8 cellular contexts compared by ENCODE assay signal in the genomic region with DNA sequence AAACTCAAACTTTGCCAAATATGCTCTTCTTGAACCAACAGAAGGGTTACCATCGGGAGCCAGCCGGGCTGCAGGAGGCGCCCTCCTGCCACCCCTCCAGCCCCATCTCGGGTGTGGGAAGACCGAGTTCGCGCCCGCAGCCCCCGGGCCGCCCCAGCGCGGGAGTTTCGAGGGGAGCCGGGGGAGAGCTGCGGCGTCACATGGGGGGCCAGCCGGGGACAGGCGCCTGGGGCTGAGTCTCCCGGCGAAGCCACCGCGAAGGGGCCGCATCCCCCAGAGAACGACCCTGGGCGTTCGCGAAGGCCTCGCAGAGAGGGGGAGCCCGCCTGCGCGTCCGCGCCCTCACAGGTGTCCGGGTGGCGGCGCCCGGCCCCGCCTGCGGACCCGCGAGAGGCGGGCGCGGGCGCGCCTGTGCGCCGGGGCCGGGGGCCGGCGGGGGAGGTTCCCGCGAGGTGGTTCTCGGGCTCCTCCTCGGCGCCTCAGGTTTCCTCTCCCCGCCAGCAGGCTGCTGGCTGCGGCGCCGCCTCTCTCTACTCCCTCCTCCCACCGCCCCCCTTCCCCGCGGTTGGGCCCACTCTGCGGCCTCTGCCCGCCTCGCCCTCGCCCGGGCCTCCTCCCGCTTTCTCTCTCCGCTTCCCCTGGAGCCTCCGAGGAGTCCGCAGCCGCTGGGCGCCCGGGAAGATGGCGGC. TPM values are rescaled to one million over a fixed set of nuclear protein-coding genes. Genes with fewer than 3 reads are reported as not detected.
A peak's percentile ranks its signal among the peaks of the same experiment; 100 is the strongest.
DNase-seq lines count a peak whose midpoint lies in the region; ATAC-seq and TF ChIP-seq lines count a peak whose summit lies in the region.

A gene with protein sequence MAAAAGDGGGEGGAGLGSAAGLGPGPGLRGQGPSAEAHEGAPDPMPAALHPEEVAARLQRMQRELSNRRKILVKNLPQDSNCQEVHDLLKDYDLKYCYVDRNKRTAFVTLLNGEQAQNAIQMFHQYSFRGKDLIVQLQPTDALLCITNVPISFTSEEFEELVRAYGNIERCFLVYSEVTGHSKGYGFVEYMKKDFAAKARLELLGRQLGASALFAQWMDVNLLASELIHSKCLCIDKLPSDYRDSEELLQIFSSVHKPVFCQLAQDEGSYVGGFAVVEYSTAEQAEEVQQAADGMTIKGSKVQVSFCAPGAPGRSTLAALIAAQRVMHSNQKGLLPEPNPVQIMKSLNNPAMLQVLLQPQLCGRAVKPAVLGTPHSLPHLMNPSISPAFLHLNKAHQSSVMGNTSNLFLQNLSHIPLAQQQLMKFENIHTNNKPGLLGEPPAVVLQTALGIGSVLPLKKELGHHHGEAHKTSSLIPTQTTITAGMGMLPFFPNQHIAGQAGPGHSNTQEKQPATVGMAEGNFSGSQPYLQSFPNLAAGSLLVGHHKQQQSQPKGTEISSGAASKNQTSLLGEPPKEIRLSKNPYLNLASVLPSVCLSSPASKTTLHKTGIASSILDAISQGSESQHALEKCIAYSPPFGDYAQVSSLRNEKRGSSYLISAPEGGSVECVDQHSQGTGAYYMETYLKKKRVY (plus strand): TSS at position 584 of the 689 bp plus-strand sequence. CDS start 98 bp downstream, at position 682.

- no peaks in the 10 kb centered on the region for H3K9me3 Mint-ChIP-seq in activated naive CD4-positive, alpha-beta T cell treated with anti-CD3 and anti-CD28 coated beads, Interleukin-2, amount 10 ng/mL, durations not matched to agents 7 days and 5 days

- H3K27me3 Mint-ChIP-seq in activated naive CD4-positive, alpha-beta T cell treated with anti-CD3 and anti-CD28 coated beads, Interleukin-2, amount 10 ng/mL, durations not matched to agents 7 days and 5 days, result peaks cover 24% of the 10 kb centered on the region

- peak within 1 kb of the TSS; percentile 66 for H3K4me3 ChIP-seq in Jurkat, Clone E6-1 (ENCODE audit: low read length)
- H3K4me3 ChIP-seq in SJCRH30 (peak within 1 kb of the TSS; percentile 98), tibial nerve (peak within 1 kb of the TSS; percentile 60 to 88 (median 80))

- H3K27ac ChIP-seq in SJCRH30 (peak within 1 kb of the TSS; percentile 64), tibial nerve (peak within 1 kb of the TSS in 3 of 4 donors; percentile 76 to 85 (median 79))

- DNase-seq in ACHN (peak; percentile 79), SJCRH30 (peak; percentile 84 to 86), germinal center (ENCODE audit: low spot score) (peak; percentile 54), nucleus accumbens (lab: John Stamatoyannopoulos, UW) (peak in 41 of 56 donors; percentile 4 to 64 (median 31)), tibial nerve (ENCODE audit: low spot score in 2 of 2) (peak in 1 of 2 donors; percentile 14)
- peak; percentile 40 for DNase-seq in Jurkat, Clone E6-1 (ENCODE audit: low read depth, low spot score)
- peak; percentile 68 for DNase-seq in activated naive CD4-positive, alpha-beta T cell treated with anti-CD3 and anti-CD28 coated beads, Interleukin-2, amount 10 ng/mL, durations not matched to agents 7 days and 5 days

- peak; percentile 53 for ATAC-seq in GM18868 (IDR thresholded peaks at IDR 0.05; ENCODE audit: unreplicated experiment)

- H3K36me3 Mint-ChIP-seq in activated naive CD4-positive, alpha-beta T cell treated with anti-CD3 and anti-CD28 coated beads, Interleukin-2, amount 10 ng/mL, durations not matched to agents 7 days and 5 days, result no peaks in the 10 kb centered on the region

- H3K27ac Mint-ChIP-seq in activated naive CD4-positive, alpha-beta T cell treated with anti-CD3 and anti-CD28 coated beads, Interleukin-2, amount 10 ng/mL, durations not matched to agents 7 days and 5 days, result peak within 1 kb of the TSS; percentile 35

- WGBS in tibial nerve, 2 donors, result 0 to 1% methylated on average over 37 to 53 of the region's 76 CpGs

- no peak for TF ChIP-seq EP300 in tibial nerve (IDR thresholded peaks at IDR 0.05)

- H3K4me1 ChIP-seq in SJCRH30 (0 out of 2 replicates have a peak, but pooled peaks cover 6% of the 10 kb centered on the region), tibial nerve (peaks cover 0 to 24% (median 3%) of the 10 kb centered on the region in 4 donors)

- H3K36me3 ChIP-seq in SJCRH30 (no peaks in the 10 kb centered on the region), tibial nerve (no peaks in the 10 kb centered on the region)

- H3K4me1 Mint-ChIP-seq in activated naive CD4-positive, alpha-beta T cell treated with anti-CD3 and anti-CD28 coated beads, Interleukin-2, amount 10 ng/mL, durations not matched to agents 7 days and 5 days, result peaks cover 19% of the 10 kb centered on the region

- H3K9me3 ChIP-seq in SJCRH30 (replicated peaks) (no peaks in the 10 kb centered on the region; the same call in 1 of the 2 replicates), tibial nerve (no peaks in the 10 kb centered on the region)

- CTCF ChIA-PET in activated naive CD4-positive, alpha-beta T cell treated with anti-CD3 and anti-CD28 coated beads, Interleukin-2, amount 10 ng/mL, durations not matched to agents 7 days and 5 days (lab: Charles Lee), result interaction anchor here (1.0 to 1.6 kb wide), 3 partner anchors 77 to 81 kb away, joined by 3 to 4 read pairs (median 3); no protein-coding TSS in a partner anchor

- peak in 4 of 5 experiments; percentile 28 to 49 (median 38) for TF ChIP-seq CTCF in tibial nerve (IDR thresholded peaks at IDR 0.05)

- H3K27me3 ChIP-seq in SJCRH30, result no peaks in the 10 kb centered on the region
- H3K27me3 ChIP-seq in tibial nerve, result no peaks in the 10 kb centered on the region

- in situ Hi-C loops in ACHN (cut with HindIII; ENCODE audit: low pct_ligation_motif_present, low pct_unique_long_range_greater_than_20kb, low sequenced_read_pairs), result no loop called here

- peak within 1 kb of the TSS; percentile 83 for H3K4me3 Mint-ChIP-seq in activated naive CD4-positive, alpha-beta T cell treated with anti-CD3 and anti-CD28 coated beads, Interleukin-2, amount 10 ng/mL, durations not matched to agents 7 days and 5 days

- TF ChIP-seq POLR2A in tibial nerve (IDR thresholded peaks at IDR 0.05), result no peak

RNA-seq across cellular contexts. Expression of the gene that starts here (rescaled TPM):
- 11.8 TPM for polyA plus RNA-seq in Jurkat, Clone E6-1 (2012; ENCODE audit: insufficient read depth, insufficient read length)
- 26.9 and 29.1 TPM in 2 replicates for total RNA-seq in SJCRH30 (2014; rRNA removed; shearing (Covaris generic))
- 1 to 10 TPM; 3.6 to 8.2 (median 4.1) TPM for total RNA-seq in tibial nerve
